ENCODE assay signal across 12 cellular contexts in genomic region chr7:138945169-138945568, GRCh38. TPM values are rescaled to one million over a fixed set of nuclear protein-coding genes. Genes with fewer than 3 reads are reported as not detected.
DNase-seq lines count a peak whose midpoint lies in the region; ATAC-seq and TF ChIP-seq lines count a peak whose summit lies in the region.
"Had no signal": no experiment of that assay in that cellular context is flagged by ENCODE, and none has a peak within 500 bp of the region (broad histone marks: within the 10 kb centered on the region; RNA-seq: fewer than 3 reads in every experiment).

No MANE protein-coding gene starts in this region.

- no peaks in the 10 kb centered on the region for H3K9me2 ChIP-seq in GM23338 (ENCODE audit: insufficient read depth)

- peaks cover 9% of the 10 kb centered on the region for H3K27me3 Mint-ChIP-seq in GM23338 (ENCODE audit: insufficient read depth, low read depth, poor library complexity)

- ATAC-seq in GM23338: peak; percentile 63
- ATAC-seq: CD8-positive, alpha-beta T cell; PC-3 had no signal

- TF ChIP-seq CTCF in GM23338 (conservative IDR thresholded peaks at IDR 0.05; ENCODE audit: low read depth in 2 of 2) (no peak), GM13976 (IDR thresholded peaks at IDR 0.05; ENCODE audit: borderline replicate concordance, control extremely low read depth, extremely low read depth, insufficient read depth, missing control alignments) (no peak)

- no peaks in the 10 kb centered on the region; the same call in 1 of the 2 replicates for H3F3A ChIP-seq in GM23338 (replicated peaks; ENCODE audit: low read depth)

- H3K4me3 Mint-ChIP-seq in GM23338: no peak overlapping the region
- H3K4me3 Mint-ChIP-seq: CD8-positive, alpha-beta T cell had no signal

- H3K79me2 ChIP-seq in GM23338 (replicated peaks; ENCODE audit: insufficient read depth): peaks cover 72% of the 10 kb centered on the region

- no peaks in the 10 kb centered on the region for H3K36me3 ChIP-seq in GM23338 (ENCODE audit: insufficient read depth)

- H4K20me1 ChIP-seq in GM23338 (replicated peaks; ENCODE audit: insufficient read depth): peaks cover 18% of the 10 kb centered on the region

- no peak overlapping the region for H3K27ac ChIP-seq in GM23338 (ENCODE audit: low read depth)

- in situ Hi-C loops in GM13976 (cut with MboI; ENCODE audit: low sequenced_read_pairs, unreplicated experiment): no loop called here

- no peaks in the 10 kb centered on the region for H3K27me3 ChIP-seq in GM23338 (ENCODE audit: insufficient read depth)

- H3K36me3 Mint-ChIP-seq in GM23338 (ENCODE audit: low read depth): 0 out of 3 replicates have a peak, but pooled peaks cover 2% of the 10 kb centered on the region
- H3K36me3 Mint-ChIP-seq: CD8-positive, alpha-beta T cell had no signal

- no peak overlapping the region for H2AFZ ChIP-seq in GM23338

- DNase-seq in DMS79 (lab: John Stamatoyannopoulos, UW): peak; percentile 2
- no peak for DNase-seq in GM23338 (ENCODE audit: low spot score)
- peak; percentile 88 for DNase-seq in NCI-H69 (lab: John Stamatoyannopoulos, UW)
- DNase-seq in islet precursor cell: peak; percentile 32
- DNase-seq in HuH-7.5 (ENCODE audit: low spot score): no peak
- DNase-seq in GM13976 (ENCODE audit: low spot score): no peak
- DNase-seq in SKM-1 (lab: John Stamatoyannopoulos, UW; ENCODE audit: unreplicated experiment): no peak
- DNase-seq: CD8-positive, alpha-beta T cell; NCI-H2029; NCI-H345; PC-3; T-helper 9 cell had no signal

- peaks cover 23% of the 10 kb centered on the region for H3K4me1 ChIP-seq in GM23338 (ENCODE audit: insufficient read depth)

- H3K4me1 Mint-ChIP-seq in GM23338: peaks cover 32% of the 10 kb centered on the region

- no peak overlapping the region for H3K4me3 ChIP-seq in GM23338

- H3K4me2 ChIP-seq in GM23338: no peak overlapping the region

- no peaks in the 10 kb centered on the region for H3K9me3 Mint-ChIP-seq in GM23338
- H3K9me3 Mint-ChIP-seq: CD8-positive, alpha-beta T cell had no signal

- no peak overlapping the region for H3K27ac Mint-ChIP-seq in GM23338
- H3K27ac Mint-ChIP-seq: CD8-positive, alpha-beta T cell had no signal

TF ChIP-seq in GM23338, 12 proteins besides CTCF, POLR2A, EP300 and RAD21:
- TF ChIP-seq ZNF462 (CRISPR knock-in tag; IDR thresholded peaks at IDR 0.05) (no peak), ZNF331 (CRISPR knock-in tag; IDR thresholded peaks at IDR 0.05; ENCODE audit: low read depth) (no peak)
TF ChIP-seq in GM23338: peak in this region for 0.

RNA-seq across cellular contexts. Expression of gene KIAA1549, which starts 36.0 kb away (rescaled TPM):
- total RNA-seq in GM23338 (2014; rRNA removed; shearing (Covaris generic)): 11.6 and 13.5 TPM in 2 replicates
- polyA plus RNA-seq in GM23338 (2016; fragmentation: Nextera tagmentation; extraction: Ambion mirVana): 3.6 TPM in 2 replicates

Comparison
In these comparisons a context has a peak if more than half of its experiments do, and no peak if none do; other contexts are left out.
1. DNase-seq: peak in DMS79 (single experiment), NCI-H69 (single experiment) and islet precursor cell (single experiment); none in GM23338 (single experiment), HuH-7.5 (single experiment), GM13976 (single experiment) and SKM-1 (single experiment).